10 cellular contexts compared by ENCODE assay signal in genomic region chr3:194296832-194297666, GRCh38. TPM values are rescaled to one million over a fixed set of nuclear protein-coding genes. Genes with fewer than 3 reads are reported as not detected.
A peak's percentile ranks its signal among the peaks of the same experiment; 100 is the strongest.
DNase-seq lines count a peak whose midpoint lies in the region; ATAC-seq and TF ChIP-seq lines count a peak whose summit lies in the region.
"Had no signal": no experiment of that assay in that cellular context is flagged by ENCODE, and none has a peak within 500 bp of the region (broad histone marks: within the 10 kb centered on the region; RNA-seq: fewer than 3 reads in every experiment).

No MANE protein-coding gene starts in this region.

- no peak for TF ChIP-seq CTCF in hepatocyte (IDR thresholded peaks at IDR 0.05; ENCODE audit: poor library complexity)
- no peak for TF ChIP-seq CTCF in prostate gland (IDR thresholded peaks at IDR 0.05)
- TF ChIP-seq CTCF in GM20000 (IDR thresholded peaks at IDR 0.05; ENCODE audit: extremely low read depth, missing control alignments), result no peak

- DNase-seq in DMS53 (lab: John Stamatoyannopoulos, UW), result peak; percentile 77
- DNase-seq in astrocyte of the hippocampus (ENCODE audit: low read depth, low spot score), result peak; percentile 91
- DNase-seq in hepatocyte (ENCODE audit: low spot score), result peak; percentile 81
- DNase-seq in prostate gland (ENCODE audit: low spot score), result no peak
- no peak for DNase-seq in HUDEP-2 (lab: John Stamatoyannopoulos, UW; ENCODE audit: unreplicated experiment in 76 of 76)
- no peak for DNase-seq in natural killer cell treated with Interleukin-12 subunit alpha and Interleukin-12 subunit beta and Interleukin-15 and Interleukin-18, amount 100 ng/mL, for 72 hours (ENCODE audit: low spot score)
- no peak for DNase-seq in GM20000 (ENCODE audit: low spot score)
- DNase-seq: stimulated activated CD4-positive, alpha-beta T cell treated with anti-CD3 and anti-CD28 coated beads, Interleukin-15, amount 100 ng/mL, for 24 hours had no signal

- no peak overlapping the region for H3K27ac Mint-ChIP-seq in natural killer cell treated with Interleukin-12 subunit alpha and Interleukin-12 subunit beta and Interleukin-15 and Interleukin-18, amount 100 ng/mL, for 72 hours

- TF ChIP-seq POLR2A in prostate gland (IDR thresholded peaks at IDR 0.05), result no peak

- H3K9me3 Mint-ChIP-seq in natural killer cell treated with Interleukin-12 subunit alpha and Interleukin-12 subunit beta and Interleukin-15 and Interleukin-18, amount 100 ng/mL, for 72 hours, result no peaks in the 10 kb centered on the region

- intact Hi-C loops in prostate gland (cut with DNase I), result no loop called here

- peak overlapping the region; percentile 81 for H3K4me2 ChIP-seq in hepatocyte

- peaks cover 15 to 18% of the 10 kb centered on the region in 2 donors for H3K27me3 Mint-ChIP-seq in natural killer cell treated with Interleukin-12 subunit alpha and Interleukin-12 subunit beta and Interleukin-15 and Interleukin-18, amount 100 ng/mL, for 72 hours

- peaks cover 0 to 4% of the 10 kb centered on the region in 2 donors for H3K4me1 Mint-ChIP-seq in natural killer cell treated with Interleukin-12 subunit alpha and Interleukin-12 subunit beta and Interleukin-15 and Interleukin-18, amount 100 ng/mL, for 72 hours (ENCODE audit: low read depth in 2 of 2)

- ATAC-seq in GM19452 (IDR thresholded peaks at IDR 0.05; ENCODE audit: unreplicated experiment), result no peak
- ATAC-seq in natural killer cell treated with Interleukin-12 subunit alpha and Interleukin-12 subunit beta and Interleukin-15 and Interleukin-18, amount 100 ng/mL, for 72 hours, result no peak

- no peaks in the 10 kb centered on the region for H3K36me3 ChIP-seq in hepatocyte (replicated peaks; ENCODE audit: insufficient read depth, low read depth)
- no peaks in the 10 kb centered on the region for H3K36me3 ChIP-seq in prostate gland

- 8% methylated on average over 49 of the region's 58 CpGs for WGBS in hepatocyte (ENCODE audit: low lambda C conversion rate, missing lambda C conversion rate)
- 30% methylated on average over 44 of the region's 58 CpGs for WGBS in prostate gland

- H3K9me2 ChIP-seq in hepatocyte (replicated peaks; ENCODE audit: insufficient read depth), result no peaks in the 10 kb centered on the region

- H3K9me3 ChIP-seq in hepatocyte (ENCODE audit: low read depth) (no peaks in the 10 kb centered on the region), prostate gland (no peaks in the 10 kb centered on the region)

- H3K36me3 Mint-ChIP-seq in natural killer cell treated with Interleukin-12 subunit alpha and Interleukin-12 subunit beta and Interleukin-15 and Interleukin-18, amount 100 ng/mL, for 72 hours, result no peaks in the 10 kb centered on the region

- no peaks in the 10 kb centered on the region for H3K27me3 ChIP-seq in hepatocyte
- no peaks in the 10 kb centered on the region for H3K27me3 ChIP-seq in prostate gland (replicated peaks; ENCODE audit: insufficient read depth)

- peak overlapping the region; percentile 6 for H3K4me3 ChIP-seq in hepatocyte
- H3K4me3 ChIP-seq in prostate gland, result peak overlapping the region; percentile 15 to 33

- H3K4me1 ChIP-seq in hepatocyte (ENCODE audit: insufficient read depth), result peaks cover 13% of the 10 kb centered on the region
- H3K4me1 ChIP-seq in prostate gland (replicated peaks), result peaks cover 6% of the 10 kb centered on the region

- H3K4me3 Mint-ChIP-seq in natural killer cell treated with Interleukin-12 subunit alpha and Interleukin-12 subunit beta and Interleukin-15 and Interleukin-18, amount 100 ng/mL, for 72 hours, result no peak overlapping the region

- peak overlapping the region; percentile 47 for H2AFZ ChIP-seq in hepatocyte

- no peaks in the 10 kb centered on the region for H3K79me2 ChIP-seq in hepatocyte

- H3K27ac ChIP-seq in hepatocyte (peak overlapping the region; percentile 91), prostate gland (peak overlapping the region; percentile 56 to 57)

- H4K20me1 ChIP-seq in hepatocyte (ENCODE audit: insufficient read depth, poor library complexity, severe bottlenecking), result no peaks in the 10 kb centered on the region

RNA-seq across cellular contexts. Expression of gene CPN2, which starts 54.1 kb away (rescaled TPM):
- total RNA-seq in hepatocyte (3.3 and 3.5 TPM in 2 replicates), prostate gland (1 to 10 TPM in 1 of 2 donors, not detected in 1; 1.3 TPM)
- polyA plus RNA-seq in hepatocyte, result 2.2 and 4.6 TPM in 2 replicates
- total RNA-seq in natural killer cell treated with Interleukin-12 subunit alpha and Interleukin-12 subunit beta and Interleukin-15 and Interleukin-18, amount 100 ng/mL, for 72 hours, result not detected
- total RNA-seq: cerebellum had no signal

Comparison
In these comparisons a context has a peak if more than half of its experiments do, and no peak if none do; other contexts are left out.
1. DNase-seq: peak in DMS53 (single experiment), astrocyte of the hippocampus (single experiment) and hepatocyte (single experiment); none in prostate gland (single experiment), HUDEP-2 (0 of 76), natural killer cell treated with Interleukin-12 subunit alpha and Interleukin-12 subunit beta and Interleukin-15 and Interleukin-18, amount 100 ng/mL, for 72 hours (single experiment) and GM20000 (single experiment).